In genomic region chr15:77013786-77014136, GRCh38 we compare ENCODE assay signal across 8 cellular contexts. TPM values are rescaled to one million over a fixed set of nuclear protein-coding genes. Genes with fewer than 3 reads are reported as not detected.
DNase-seq lines count a peak whose midpoint lies in the region; ATAC-seq, FAIRE-seq and TF ChIP-seq lines count a peak whose summit lies in the region.

No MANE protein-coding gene starts in this region.

- CTCF ChIA-PET in Caco-2 (lab: Charles Lee) = no interaction called here

- H3K27me3 Mint-ChIP-seq in Caco-2 (ENCODE audit: insufficient read depth, unreplicated experiment) (no peaks in the 10 kb centered on the region), nephron progenitor cell (ENCODE audit: low read depth, poor library complexity) (peaks cover 7% of the 10 kb centered on the region)

- FAIRE-seq in small intestine (lab: Jason Lieb, UNC) = no peak

- DNase-seq in activated T-cell treated with anti-CD3 and anti-CD28 coated beads, Interleukin-2, amount 50 U/mL, for 48 hours = peak; percentile 83 to 88
- DNase-seq in small intestine (peak; percentile 63), Caco-2 (no peak), SHP77 treated with DMSO at 0.1 percent for 48 hours (lab: John Stamatoyannopoulos, UW) (no peak), nephron progenitor cell (no peak)

- peak overlapping the region; percentile 42 to 69 for H3K27ac ChIP-seq in small intestine (ENCODE audit: low read depth in 1 of 2, low read length in 1 of 2)

- ATAC-seq in GM19025 (IDR thresholded peaks at IDR 0.05; ENCODE audit: low read depth, unreplicated experiment) = peak; percentile 40
- peak; percentile 39 for ATAC-seq in HG03521 (IDR thresholded peaks at IDR 0.05; ENCODE audit: unreplicated experiment)
- no peak for ATAC-seq in GM19328 (IDR thresholded peaks at IDR 0.05; ENCODE audit: unreplicated experiment)

- WGBS in small intestine, 3 donors = 14 to 52% (median 38%) methylated on average over 5 of the region's 5 CpGs

- TF ChIP-seq CTCF in Caco-2 (IDR thresholded peaks at IDR 0.05; ENCODE audit: insufficient read depth in 1 of 2, low read depth in 1 of 2, low read length in 1 of 2, severe bottlenecking in 1 of 2, unreplicated experiment in 1 of 2) = no peak
- TF ChIP-seq CTCF in nephron progenitor cell (IDR thresholded peaks at IDR 0.05) = no peak

- peaks cover 4% of the 10 kb centered on the region for H3K36me3 Mint-ChIP-seq in Caco-2 (ENCODE audit: insufficient read depth, unreplicated experiment)
- H3K36me3 Mint-ChIP-seq in nephron progenitor cell (ENCODE audit: low read depth) = no peaks in the 10 kb centered on the region

- H3K27me3 ChIP-seq in small intestine (ENCODE audit: control insufficient read depth in 2 of 2, insufficient read depth in 2 of 2, low read length in 2 of 2) (no peaks in the 10 kb centered on the region), Caco-2 (replicated peaks; ENCODE audit: control insufficient read depth, insufficient read depth, low read length) (no peaks in the 10 kb centered on the region)

- no peaks in the 10 kb centered on the region for H3K4me1 ChIP-seq in small intestine (ENCODE audit: control insufficient read depth in 2 of 2, insufficient read depth in 1 of 2, low read depth in 1 of 2, low read length in 1 of 2)
- H3K4me1 ChIP-seq in Caco-2 = no peaks in the 10 kb centered on the region

- intact Hi-C loops in Caco-2 (cut with micrococcal nuclease; ENCODE audit: unreplicated experiment) = no loop called here

- no peaks in the 10 kb centered on the region for H3K36me3 ChIP-seq in small intestine (ENCODE audit: control insufficient read depth in 2 of 2, insufficient read depth in 2 of 2, low read length in 2 of 2)
- H3K36me3 ChIP-seq in Caco-2 (ENCODE audit: control insufficient read depth, insufficient read depth, low read length) = no peaks in the 10 kb centered on the region

- BruUV-seq in Caco-2 (replicated peaks; lab: Mats Ljungman, UMichigan) = no TSS peak

- H3K27ac Mint-ChIP-seq in Caco-2 (ENCODE audit: unreplicated experiment) (no peak overlapping the region), nephron progenitor cell (no peak overlapping the region)

- no peak overlapping the region for H3K4me3 ChIP-seq in small intestine (ENCODE audit: low read depth in 1 of 2, low read length in 2 of 2)
- H3K4me3 ChIP-seq in Caco-2 (ENCODE audit: low read depth, low read length) = no peak overlapping the region

- no peaks in the 10 kb centered on the region for H3K9me3 ChIP-seq in small intestine (ENCODE audit: control insufficient read depth, low read depth)
- H3K9me3 ChIP-seq in Caco-2 = no peaks in the 10 kb centered on the region

- POLR2A ChIA-PET in Caco-2 (lab: Charles Lee) = no interaction called here

- H3K9me3 Mint-ChIP-seq in Caco-2 (ENCODE audit: unreplicated experiment) (no peaks in the 10 kb centered on the region), nephron progenitor cell (no peaks in the 10 kb centered on the region)

- H3K4me1 Mint-ChIP-seq in Caco-2 (ENCODE audit: low read depth, unreplicated experiment) (no peaks in the 10 kb centered on the region), nephron progenitor cell (peaks cover 16% of the 10 kb centered on the region)

- no peak overlapping the region for H3K4me3 Mint-ChIP-seq in Caco-2 (ENCODE audit: unreplicated experiment)
- H3K4me3 Mint-ChIP-seq in nephron progenitor cell = no peak overlapping the region

RNA-seq across cellular contexts. Expression of gene PSTPIP1, which starts 18.8 kb away (rescaled TPM):
- 10 to 100 TPM in 1 of 3 donors, 1 to 10 TPM in 2; 1.8 to 17.0 (median 4.1) TPM for polyA plus RNA-seq in small intestine
- not detected in 2 replicates for total RNA-seq in Caco-2 (2022)

RNA-seq across cellular contexts. Expression of gene TSPAN3, which starts 57.1 kb away (rescaled TPM):
- 100 to 1,000 TPM; 263 to 352 (median 334) TPM for polyA plus RNA-seq in small intestine
- 224 and 237 TPM in 2 replicates for total RNA-seq in Caco-2 (2022)

Comparison
In these comparisons a context has a peak if more than half of its experiments do, and no peak if none do; other contexts are left out.
1. DNase-seq: peak in activated T-cell treated with anti-CD3 and anti-CD28 coated beads, Interleukin-2, amount 50 U/mL, for 48 hours (2 of 2) and small intestine (single experiment); none in Caco-2 (0 of 2), SHP77 treated with DMSO at 0.1 percent for 48 hours (single experiment) and nephron progenitor cell (single experiment).